In the genomic region with DNA sequence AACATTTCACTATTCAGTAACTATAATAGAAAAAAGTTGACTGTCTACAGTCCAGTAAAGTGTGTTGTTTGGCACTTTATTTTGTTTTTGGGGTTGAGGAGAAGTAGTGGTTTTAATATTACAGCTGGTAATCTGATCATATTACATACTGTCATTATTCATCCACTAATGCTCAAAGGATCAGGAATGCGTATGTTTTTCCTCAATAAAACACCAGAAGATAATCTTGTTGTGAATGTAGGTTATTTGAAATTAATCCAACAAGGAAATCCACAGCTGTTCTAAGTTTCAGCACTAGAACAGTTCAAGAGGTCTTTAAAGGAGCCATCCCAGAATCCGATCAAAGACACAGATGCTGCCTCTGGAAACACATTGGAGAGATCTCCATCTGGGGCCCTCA, we compare ENCODE assay signal across 14 cellular contexts.
"Had no signal": no experiment of that assay in that cellular context is flagged by ENCODE, and none has a peak within 500 bp of the region (broad histone marks: within the 10 kb centered on the region; RNA-seq: fewer than 3 reads in every experiment).

No MANE protein-coding gene starts in this region.

- H3K9me3 ChIP-seq: adrenal gland, lower lobe of right lung, pancreas, testis, upper lobe of right lung had no signal

- H3K27me3 ChIP-seq: adrenal gland, dorsolateral prefrontal cortex, neural progenitor cell, testis, upper lobe of right lung had no signal

- H3K4me3 ChIP-seq: adrenal gland, dorsolateral prefrontal cortex, lower lobe of right lung, neural progenitor cell, pancreas, testis, upper lobe of right lung had no signal

- H3K36me3 ChIP-seq: adrenal gland, lower lobe of right lung, neural progenitor cell, pancreas, upper lobe of right lung had no signal

- DNase-seq: activated CD4-positive, alpha-beta T cell treated with anti-CD3 and anti-CD28 coated beads, Interleukin-2, amount 50 U/mL, for 48 hours; activated naive CD4-positive, alpha-beta T cell treated with anti-CD3 and anti-CD28 coated beads, Interleukin-2, amount 50 U/mL, for 16 hours; adrenal gland; dorsolateral prefrontal cortex; immature natural killer cell; left cardiac atrium; lower lobe of right lung; pancreas; stimulated activated CD4-positive, alpha-beta T cell treated with anti-CD3 and anti-CD28 coated beads, Interleukin-15, amount 100 ng/mL, for 24 hours; stimulated activated CD4-positive, alpha-beta T cell treated with anti-CD3 and anti-CD28 coated beads, Interleukin-4, amount 100 ng/mL, for 24 hours; testis; upper lobe of right lung had no signal

- H3K27ac ChIP-seq: adrenal gland, dorsolateral prefrontal cortex, lower lobe of right lung, neural progenitor cell, pancreas, testis, upper lobe of right lung had no signal

- ATAC-seq: activated CD4-positive, CD25-positive, alpha-beta regulatory T cell treated with anti-CD3 and anti-CD28 coated beads, Interleukin-2, amount 50 U/mL, for 24 hours; left cardiac atrium; lower lobe of right lung; pancreas; upper lobe of right lung had no signal
